22 cellular contexts compared by ENCODE assay signal in genomic region chr5:14349029-14349428, GRCh38.
DNase-seq lines count a peak whose midpoint lies in the region; ATAC-seq, FAIRE-seq and TF ChIP-seq lines count a peak whose summit lies in the region.
"Had no signal": no experiment of that assay in that cellular context is flagged by ENCODE, and none has a peak within 500 bp of the region (broad histone marks: within the 10 kb centered on the region; RNA-seq: fewer than 3 reads in every experiment).

No MANE protein-coding gene starts in this region.

- peaks cover 0 to 4% of the 10 kb centered on the region in 2 experiments for H3K36me3 ChIP-seq in endothelial cell of umbilical vein (ENCODE audit: control insufficient read depth in 2 of 2, extremely low read depth in 1 of 2, insufficient read depth in 2 of 2, low read length in 2 of 2)
- H3K36me3 ChIP-seq in mucosa of descending colon (ENCODE audit: low read depth) = no peaks in the 10 kb centered on the region

- peaks cover 36% of the 10 kb centered on the region for H3K79me2 ChIP-seq in endothelial cell of umbilical vein (ENCODE audit: control insufficient read depth, insufficient read depth, low read length)

- no peak overlapping the region for H2AFZ ChIP-seq in endothelial cell of umbilical vein (ENCODE audit: low read depth, low read length)

- H3K4me1 ChIP-seq in endothelial cell of umbilical vein (ENCODE audit: control insufficient read depth, extremely low read depth, insufficient read depth, low read length) (no peaks in the 10 kb centered on the region), mucosa of descending colon (ENCODE audit: low read depth) (no peaks in the 10 kb centered on the region)

- H3K27ac Mint-ChIP-seq in Calu3 (ENCODE audit: unreplicated experiment) = peak overlapping the region; percentile 28
- H3K27ac Mint-ChIP-seq in HFFc6 = 0 out of 2 replicates have a peak overlapping the region, but pooled peaks have one; percentile 13
- peak overlapping the region; percentile 28 for H3K27ac Mint-ChIP-seq in osteocyte (ENCODE audit: unreplicated experiment)
- H3K27ac Mint-ChIP-seq: CD4-positive, alpha-beta T cell had no signal

- TF ChIP-seq POLR2A in endothelial cell of umbilical vein (IDR thresholded peaks at IDR 0.05; ENCODE audit: low read depth, low read length) = no peak

- H3K9me3 Mint-ChIP-seq in Calu3 (ENCODE audit: low read depth, unreplicated experiment) (peaks cover 3% of the 10 kb centered on the region), HFFc6 (no peaks in the 10 kb centered on the region; the same call in 1 of the 2 replicates), osteocyte (ENCODE audit: unreplicated experiment) (no peaks in the 10 kb centered on the region)
- H3K9me3 Mint-ChIP-seq: CD4-positive, alpha-beta T cell; IgD-negative memory B cell had no signal

- no peak for TF ChIP-seq CTCF in Calu3 (IDR thresholded peaks at IDR 0.05; ENCODE audit: unreplicated experiment)
- TF ChIP-seq CTCF in HFFc6 (IDR thresholded peaks at IDR 0.05) = no peak
- no peak for TF ChIP-seq CTCF in endothelial cell of umbilical vein (IDR thresholded peaks at IDR 0.05; ENCODE audit: extremely low read depth in 1 of 2, insufficient read depth in 1 of 2, low read depth in 1 of 2, low read length in 2 of 2)
- no peak for TF ChIP-seq CTCF in osteocyte (IDR thresholded peaks at IDR 0.05)
- TF ChIP-seq CTCF in mucosa of descending colon (IDR thresholded peaks at IDR 0.05) = no peak

- H3K4me2 ChIP-seq in endothelial cell of umbilical vein (ENCODE audit: insufficient read depth, low read length) = no peak overlapping the region
- H3K4me2 ChIP-seq: KMS-11 had no signal

- H3K27ac ChIP-seq in endothelial cell of umbilical vein (ENCODE audit: insufficient read depth, low read depth, low read length) = no peak overlapping the region
- H3K27ac ChIP-seq: KMS-11 had no signal

- CTCF ChIA-PET in Calu3 (lab: Charles Lee) (no interaction called here), endothelial cell of umbilical vein (lab: Charles Lee) (no interaction called here)

- H3K36me3 Mint-ChIP-seq in Calu3 (ENCODE audit: insufficient read depth, unreplicated experiment) (peaks cover 21% of the 10 kb centered on the region), HFFc6 (ENCODE audit: low read depth) (peaks cover 45% of the 10 kb centered on the region), osteocyte (ENCODE audit: unreplicated experiment) (peaks cover 24% of the 10 kb centered on the region)

- no peak for DNase-seq in Calu3
- no peak for DNase-seq in HFFc6
- DNase-seq in endothelial cell of umbilical vein (ENCODE audit: low read depth, low spot score) = no peak
- DNase-seq in osteocyte (ENCODE audit: extremely low spot score, unreplicated experiment) = no peak
- no peak for DNase-seq in HUDEP-2 (lab: John Stamatoyannopoulos, UW; ENCODE audit: unreplicated experiment in 76 of 76)
- no peak for DNase-seq in mucosa of descending colon
- DNase-seq: CD4-positive, alpha-beta T cell; DMS53; GOT3; MM.1S; NCI-H1048; NCI-H1417; NCI-H1694; NCI-H2029 treated with DMSO at 0.1 percent for 48 hours; NCI-H446 treated with DMSO at 0.1 percent for 48 hours; NCI-H526 treated with DMSO at 0.1 percent for 48 hours; RPMI8226; SHP77 had no signal

- H3K9ac ChIP-seq in endothelial cell of umbilical vein (replicated peaks; ENCODE audit: extremely low read depth, insufficient read depth, low read length) = no peak overlapping the region
- H3K9ac ChIP-seq: KMS-11 had no signal

- H3K4me1 Mint-ChIP-seq in Calu3 (ENCODE audit: low read depth, unreplicated experiment) (no peaks in the 10 kb centered on the region), HFFc6 (ENCODE audit: low read depth) (peaks cover 40% of the 10 kb centered on the region), osteocyte (ENCODE audit: unreplicated experiment) (peaks cover 16% of the 10 kb centered on the region)

- ATAC-seq in HG03159 (IDR thresholded peaks at IDR 0.05; ENCODE audit: unreplicated experiment) = no peak
- no peak for ATAC-seq in mucosa of descending colon
- ATAC-seq: HCT116 had no signal

- dilution Hi-C loops in endothelial cell of umbilical vein (cut with MboI; ENCODE audit: extremely low pct_ligation_motif_present, low sequenced_read_pairs) = no loop called here

- H3K27me3 ChIP-seq in endothelial cell of umbilical vein (ENCODE audit: control insufficient read depth in 2 of 2, insufficient read depth in 2 of 2, low read length in 2 of 2) = no peaks in the 10 kb centered on the region

- H3K4me3 Mint-ChIP-seq in Calu3 (ENCODE audit: low read depth, unreplicated experiment) (no peak overlapping the region), HFFc6 (peak overlapping the region; percentile 20; the same call in 1 of the 2 replicates), osteocyte (ENCODE audit: unreplicated experiment) (no peak overlapping the region)
- H3K4me3 Mint-ChIP-seq: CD4-positive, alpha-beta T cell had no signal

- POLR2A ChIA-PET in endothelial cell of umbilical vein (lab: Charles Lee) = no interaction called here

- H3K4me3 ChIP-seq in endothelial cell of umbilical vein (replicated peaks in 1 of 3; ENCODE audit: insufficient read depth in 1 of 3, low read depth in 1 of 3, low read length in 3 of 3) (no peak overlapping the region), mucosa of descending colon (no peak overlapping the region)

- H3K9me1 ChIP-seq in endothelial cell of umbilical vein (replicated peaks; ENCODE audit: control insufficient read depth, extremely low read depth, insufficient read depth, low read length) = no peaks in the 10 kb centered on the region

- FAIRE-seq in endothelial cell of umbilical vein (lab: Jason Lieb, UNC) = no peak

- H4K20me1 ChIP-seq in endothelial cell of umbilical vein (replicated peaks; ENCODE audit: control insufficient read depth, extremely low read depth, insufficient read depth, low read length) = no peaks in the 10 kb centered on the region

- BruUV-seq in Calu3 (replicated peaks; lab: Mats Ljungman, UMichigan) (no TSS peak), endothelial cell of umbilical vein (replicated peaks; lab: Mats Ljungman, UMichigan) (no TSS peak)

- H3K27me3 Mint-ChIP-seq in Calu3 (ENCODE audit: unreplicated experiment) = no peaks in the 10 kb centered on the region
- H3K27me3 Mint-ChIP-seq in HFFc6 (ENCODE audit: insufficient read depth) = peaks cover 36% of the 10 kb centered on the region
- no peaks in the 10 kb centered on the region for H3K27me3 Mint-ChIP-seq in osteocyte (ENCODE audit: unreplicated experiment)
- H3K27me3 Mint-ChIP-seq: CD4-positive, alpha-beta T cell; IgD-negative memory B cell had no signal

- intact Hi-C loops in Calu3 (cut with micrococcal nuclease; ENCODE audit: unreplicated experiment) = no loop called here
- intact Hi-C loops in endothelial cell of umbilical vein (cut with micrococcal nuclease) = no loop called here
- intact Hi-C loops in mucosa of descending colon (cut with DNase I, micrococcal nuclease) = no loop called here

- H3K9me3 ChIP-seq in endothelial cell of umbilical vein (replicated peaks; ENCODE audit: control insufficient read depth, insufficient read depth, low read length) (no peaks in the 10 kb centered on the region), mucosa of descending colon (no peaks in the 10 kb centered on the region)

TF ChIP-seq in endothelial cell of umbilical vein, 7 proteins besides CTCF, POLR2A, EP300 and RAD21:
- no peak for TF ChIP-seq POLR2AphosphoS5 (IDR thresholded peaks at IDR 0.05; ENCODE audit: insufficient read depth, low read depth, low read length)
- peak; percentile 21 for TF ChIP-seq MAX (IDR thresholded peaks at IDR 0.05; ENCODE audit: insufficient read depth, insufficient read length)
